ENCODE assay signal across 9 cellular contexts in genomic region chr19:20422616-20423205, GRCh38.
A peak's percentile ranks its signal among the peaks of the same experiment; 100 is the strongest.
DNase-seq lines count a peak whose midpoint lies in the region; ATAC-seq and TF ChIP-seq lines count a peak whose summit lies in the region.
"Had no signal": no experiment of that assay in that cellular context is flagged by ENCODE, and none has a peak within 500 bp of the region (broad histone marks: within the 10 kb centered on the region; RNA-seq: fewer than 3 reads in every experiment).

No MANE protein-coding gene starts in this region.

- no peaks in the 10 kb centered on the region for H3K27me3 ChIP-seq in thoracic aorta (replicated peaks; ENCODE audit: insufficient read depth)
- H3K27me3 ChIP-seq: SJCRH30 had no signal

- peak overlapping the region; percentile 91 for H3K4me3 ChIP-seq in thoracic aorta
- H3K4me3 ChIP-seq: SJCRH30 had no signal

- TF ChIP-seq CTCF in mesothelial cell of epicardium (IDR thresholded peaks at IDR 0.05; ENCODE audit: unreplicated experiment), result no peak
- no peak for TF ChIP-seq CTCF in thoracic aorta (IDR thresholded peaks at IDR 0.05)

- ATAC-seq in thoracic aorta (ENCODE audit: insufficient number of reproducible peaks, low FRiP score, low read depth) (no peak), GM18498 (IDR thresholded peaks at IDR 0.05; ENCODE audit: unreplicated experiment) (no peak)

- H3K27ac Mint-ChIP-seq in activated T-cell treated with anti-CD3 and anti-CD28 coated beads, Interleukin-2, amount 50 U/mL, for 24 hours, result no peak overlapping the region
- H3K27ac Mint-ChIP-seq in dendritic cell treated with granulocyte-macrophage colony-stimulating factor and Interleukin-4, amounts not matched to agents 40 ng/mL and 50 ng/mL, for 4 days, result peak overlapping the region; percentile 96
- peak overlapping the region; percentile 99 for H3K27ac Mint-ChIP-seq in mesothelial cell of epicardium

- H3K4me3 Mint-ChIP-seq in activated T-cell treated with anti-CD3 and anti-CD28 coated beads, Interleukin-2, amount 50 U/mL, for 24 hours, result peak overlapping the region; percentile 99
- H3K4me3 Mint-ChIP-seq in dendritic cell treated with granulocyte-macrophage colony-stimulating factor and Interleukin-4, amounts not matched to agents 40 ng/mL and 50 ng/mL, for 4 days, result peak overlapping the region; percentile 23
- peak overlapping the region; percentile 95 for H3K4me3 Mint-ChIP-seq in mesothelial cell of epicardium

- intact Hi-C loops in dendritic cell treated with granulocyte-macrophage colony-stimulating factor and Interleukin-4, amounts not matched to agents 40 ng/mL and 50 ng/mL, for 4 days (cut with micrococcal nuclease), result loop anchor here (5.0 kb wide), 1 partner anchor 355 kb away; the partner anchor contains the start of gene ZNF66

- no peaks in the 10 kb centered on the region for H3K27me3 Mint-ChIP-seq in activated T-cell treated with anti-CD3 and anti-CD28 coated beads, Interleukin-2, amount 50 U/mL, for 24 hours
- H3K27me3 Mint-ChIP-seq in dendritic cell treated with granulocyte-macrophage colony-stimulating factor and Interleukin-4, amounts not matched to agents 40 ng/mL and 50 ng/mL, for 4 days, result no peaks in the 10 kb centered on the region
- no peaks in the 10 kb centered on the region for H3K27me3 Mint-ChIP-seq in mesothelial cell of epicardium (ENCODE audit: low read depth)

- H3K27ac ChIP-seq in thoracic aorta, result peak overlapping the region; percentile 85 to 92
- H3K27ac ChIP-seq: SJCRH30 had no signal

- peaks cover 4% of the 10 kb centered on the region for H3K9me3 Mint-ChIP-seq in activated T-cell treated with anti-CD3 and anti-CD28 coated beads, Interleukin-2, amount 50 U/mL, for 24 hours
- H3K9me3 Mint-ChIP-seq in dendritic cell treated with granulocyte-macrophage colony-stimulating factor and Interleukin-4, amounts not matched to agents 40 ng/mL and 50 ng/mL, for 4 days, result peaks cover 48% of the 10 kb centered on the region
- H3K9me3 Mint-ChIP-seq in mesothelial cell of epicardium, result no peaks in the 10 kb centered on the region

- H3K9me3 ChIP-seq in thoracic aorta, result no peaks in the 10 kb centered on the region
- H3K9me3 ChIP-seq: SJCRH30 had no signal

- H3K36me3 Mint-ChIP-seq in activated T-cell treated with anti-CD3 and anti-CD28 coated beads, Interleukin-2, amount 50 U/mL, for 24 hours (ENCODE audit: low read depth), result peaks cover 65% of the 10 kb centered on the region
- peaks cover 69% of the 10 kb centered on the region for H3K36me3 Mint-ChIP-seq in dendritic cell treated with granulocyte-macrophage colony-stimulating factor and Interleukin-4, amounts not matched to agents 40 ng/mL and 50 ng/mL, for 4 days (ENCODE audit: low read depth)
- H3K36me3 Mint-ChIP-seq in mesothelial cell of epicardium, result peaks cover 9% of the 10 kb centered on the region

- H3K4me1 ChIP-seq in thoracic aorta (ENCODE audit: control insufficient read depth in 1 of 2, low read depth in 2 of 2), result peaks cover 4% of the 10 kb centered on the region in 2 donors
- H3K4me1 ChIP-seq: SJCRH30 had no signal

- no peaks in the 10 kb centered on the region for H3K36me3 ChIP-seq in thoracic aorta
- H3K36me3 ChIP-seq: SJCRH30 had no signal

- no peak for DNase-seq in activated T-cell treated with anti-CD3 and anti-CD28 coated beads, Interleukin-2, amount 50 U/mL, for 24 hours
- DNase-seq in activated T-cell treated with anti-CD3 and anti-CD28 coated beads for 4 hours, result no peak
- peak in 1 of 2 experiments; percentile 38 for DNase-seq in mesothelial cell of epicardium (ENCODE audit: low spot score in 2 of 2, unreplicated experiment in 2 of 2)
- no peak for DNase-seq in thoracic aorta (ENCODE audit: low spot score)
- no peak for DNase-seq in activated gamma-delta T cell (lab: John Stamatoyannopoulos, UW)
- DNase-seq in epidermal melanocyte (ENCODE audit: insufficient read length, low spot score), result no peak
- DNase-seq: SJCRH30 had no signal

- H3K4me1 Mint-ChIP-seq in activated T-cell treated with anti-CD3 and anti-CD28 coated beads, Interleukin-2, amount 50 U/mL, for 24 hours (ENCODE audit: low read depth), result peaks cover 22% of the 10 kb centered on the region
- H3K4me1 Mint-ChIP-seq in dendritic cell treated with granulocyte-macrophage colony-stimulating factor and Interleukin-4, amounts not matched to agents 40 ng/mL and 50 ng/mL, for 4 days (ENCODE audit: low read depth), result peaks cover 6% of the 10 kb centered on the region
- peaks cover 12% of the 10 kb centered on the region for H3K4me1 Mint-ChIP-seq in mesothelial cell of epicardium

Comparison
In these comparisons a context has a peak if more than half of its experiments do, and no peak if none do; other contexts are left out.
1. H3K4me3 Mint-ChIP-seq: peak in every context shown above with its lines; median percentile 99 in activated T-cell treated with anti-CD3 and anti-CD28 coated beads, Interleukin-2, amount 50 U/mL, for 24 hours; 95 in mesothelial cell of epicardium; 23 in dendritic cell treated with granulocyte-macrophage colony-stimulating factor and Interleukin-4, amounts not matched to agents 40 ng/mL and 50 ng/mL, for 4 days.